7 cellular contexts compared by ENCODE assay signal in genomic region chr7:130904031-130904757, GRCh38.
DNase-seq lines count a peak whose midpoint lies in the region; ATAC-seq and TF ChIP-seq lines count a peak whose summit lies in the region.

No MANE protein-coding gene starts in this region.

- H3K27ac Mint-ChIP-seq in activated T-helper 17 cell treated with anti-CD3 and anti-CD28 coated beads, Interleukin-2, amount 50 U/mL, for 72 hours, result peak overlapping the region; percentile 97

- no peaks in the 10 kb centered on the region for H3K27me3 Mint-ChIP-seq in activated T-helper 17 cell treated with anti-CD3 and anti-CD28 coated beads, Interleukin-2, amount 50 U/mL, for 72 hours

- no peak for TF ChIP-seq CTCF in left ventricle myocardium inferior (IDR thresholded peaks at IDR 0.05; ENCODE audit: borderline replicate concordance)

- peak; percentile 96 for DNase-seq in HT1080 (ENCODE audit: low read depth)
- no peak for DNase-seq in left ventricle myocardium inferior
- DNase-seq in NCI-H1105 (lab: John Stamatoyannopoulos, UW), result no peak
- no peak for DNase-seq in NCI-H2196 (lab: John Stamatoyannopoulos, UW; ENCODE audit: unreplicated experiment)
- no peak for DNase-seq in NCI-H187 treated with DMSO at 0.1 percent for 48 hours (lab: John Stamatoyannopoulos, UW)

- intact Hi-C loops in left ventricle myocardium inferior (cut with micrococcal nuclease), result no loop called here

- H3K9ac ChIP-seq in stomach smooth muscle (ENCODE audit: low read length in 2 of 2), result no peak overlapping the region

- H3K36me3 ChIP-seq in left ventricle myocardium inferior, result no peaks in the 10 kb centered on the region
- no peaks in the 10 kb centered on the region for H3K36me3 ChIP-seq in stomach smooth muscle (ENCODE audit: control insufficient read depth in 2 of 2, insufficient read depth in 2 of 2, low read length in 2 of 2)

- peaks cover 64% of the 10 kb centered on the region for H3K4me1 Mint-ChIP-seq in activated T-helper 17 cell treated with anti-CD3 and anti-CD28 coated beads, Interleukin-2, amount 50 U/mL, for 72 hours

- no peaks in the 10 kb centered on the region for H3K9me3 Mint-ChIP-seq in activated T-helper 17 cell treated with anti-CD3 and anti-CD28 coated beads, Interleukin-2, amount 50 U/mL, for 72 hours

- H3K4me3 ChIP-seq in left ventricle myocardium inferior (no peak overlapping the region), stomach smooth muscle (ENCODE audit: low read length in 2 of 2) (no peak overlapping the region)

- no peaks in the 10 kb centered on the region for H3K27me3 ChIP-seq in left ventricle myocardium inferior (ENCODE audit: low read depth)
- H3K27me3 ChIP-seq in stomach smooth muscle (ENCODE audit: control insufficient read depth in 1 of 2, insufficient read depth in 2 of 2, low read length in 2 of 2), result no peaks in the 10 kb centered on the region

- ATAC-seq in activated T-helper 17 cell treated with anti-CD3 and anti-CD28 coated beads, Interleukin-2, amount 50 U/mL, for 72 hours (replicated peaks), result peak; percentile 41

- H3K9me3 ChIP-seq in left ventricle myocardium inferior (replicated peaks), result no peaks in the 10 kb centered on the region
- no peaks in the 10 kb centered on the region for H3K9me3 ChIP-seq in stomach smooth muscle (ENCODE audit: control insufficient read depth in 2 of 2, low read length in 2 of 2)

- peaks cover 100% of the 10 kb centered on the region for H3K36me3 Mint-ChIP-seq in activated T-helper 17 cell treated with anti-CD3 and anti-CD28 coated beads, Interleukin-2, amount 50 U/mL, for 72 hours (ENCODE audit: low read depth)

- H3K4me1 ChIP-seq in left ventricle myocardium inferior (peaks cover 74% of the 10 kb centered on the region), stomach smooth muscle (ENCODE audit: control insufficient read depth, insufficient read depth, low read length) (peaks cover 43% of the 10 kb centered on the region)

- peak overlapping the region; percentile 84 for H3K27ac ChIP-seq in left ventricle myocardium inferior (replicated peaks)
- peak overlapping the region; percentile 55 for H3K27ac ChIP-seq in stomach smooth muscle (ENCODE audit: low read length)

- peak overlapping the region; percentile 91 for H3K4me3 Mint-ChIP-seq in activated T-helper 17 cell treated with anti-CD3 and anti-CD28 coated beads, Interleukin-2, amount 50 U/mL, for 72 hours
